In genomic region chr11:66847461-66848232, GRCh38 we compare ENCODE assay signal across 1 cellular context.
TF ChIP-seq lines count a peak whose summit lies in the region.

No MANE protein-coding gene starts in this region.

TF ChIP-seq in HepG2, 621 proteins besides CTCF, POLR2A, EP300 and RAD21:
- TF ChIP-seq KMT2B (CRISPR knock-in tag; IDR thresholded peaks at IDR 0.05) = no peak
- TF ChIP-seq FOXK1 (CRISPR knock-in tag; IDR thresholded peaks at IDR 0.05; ENCODE audit: borderline replicate concordance, low read depth) = no peak
- peak; percentile 73 for TF ChIP-seq RBM22 (optimal IDR thresholded peaks at IDR 0.05; ENCODE audit: low read length)
- TF ChIP-seq SKI (IDR thresholded peaks at IDR 0.05; ENCODE audit: partially characterized antibody) = no peak
- no peak for TF ChIP-seq JARID2 (CRISPR knock-in tag; IDR thresholded peaks at IDR 0.05; ENCODE audit: insufficient replicate concordance)
- no peak for TF ChIP-seq REXO4 (CRISPR knock-in tag; IDR thresholded peaks at IDR 0.05; ENCODE audit: borderline replicate concordance)
- no peak for TF ChIP-seq CHD2 (IDR thresholded peaks at IDR 0.05; ENCODE audit: low read depth, low read length)
- no peak for TF ChIP-seq KDM4B (CRISPR knock-in tag; IDR thresholded peaks at IDR 0.05)
- TF ChIP-seq FOXA1 (IDR thresholded peaks at IDR 0.05) = no peak
- no peak for TF ChIP-seq FOXA1 (CRISPR knock-in tag; IDR thresholded peaks at IDR 0.05)
- TF ChIP-seq AGO2 (optimal IDR thresholded peaks at IDR 0.05; ENCODE audit: low read depth, low read length) = peak; percentile 71
- TF ChIP-seq ZBTB43 (CRISPR knock-in tag; conservative IDR thresholded peaks at IDR 0.05) = no peak
- no peak for TF ChIP-seq FOXK2 (IDR thresholded peaks at IDR 0.05)
- no peak for TF ChIP-seq TP53 (CRISPR knock-in tag; conservative IDR thresholded peaks at IDR 0.05)
- TF ChIP-seq MAZ (IDR thresholded peaks at IDR 0.05; ENCODE audit: borderline replicate concordance, low read depth, low read length) = no peak
- no peak for TF ChIP-seq MAZ (CRISPR knock-in tag; IDR thresholded peaks at IDR 0.05; ENCODE audit: low read depth)
- no peak for TF ChIP-seq ZFP36L2 (CRISPR knock-in tag; IDR thresholded peaks at IDR 0.05)
- no peak for TF ChIP-seq ZNF337 (CRISPR knock-in tag; IDR thresholded peaks at IDR 0.05; ENCODE audit: borderline replicate concordance, low read depth)
